ENCODE assay signal across 19 cellular contexts in genomic region chr18:25365242-25365641, GRCh38. TPM values are rescaled to one million over a fixed set of nuclear protein-coding genes. Genes with fewer than 3 reads are reported as not detected.
DNase-seq lines count a peak whose midpoint lies in the region; ATAC-seq lines count a peak whose summit lies in the region.
"Had no signal": no experiment of that assay in that cellular context is flagged by ENCODE, and none has a peak within 500 bp of the region (broad histone marks: within the 10 kb centered on the region; RNA-seq: fewer than 3 reads in every experiment).

No MANE protein-coding gene starts in this region.

- ATAC-seq in HG03469 (IDR thresholded peaks at IDR 0.05; ENCODE audit: unreplicated experiment) = no peak
- ATAC-seq in HG02610 (IDR thresholded peaks at IDR 0.05; ENCODE audit: unreplicated experiment) = no peak

- in situ Hi-C loops in G401 (cut with HindIII; ENCODE audit: low sequenced_read_pairs) = no loop called here

- peak; percentile 92 for DNase-seq in DMS 273 (lab: John Stamatoyannopoulos, UW; ENCODE audit: unreplicated experiment)
- DNase-seq in G401 (ENCODE audit: low spot score) = peak; percentile 85
- DNase-seq in NCI-H446 (lab: John Stamatoyannopoulos, UW) = peak; percentile 54 to 82
- peak; percentile 1 for DNase-seq in RPMI7951 (ENCODE audit: low read depth)
- no peak for DNase-seq in NCI-H146 treated with DMSO at 0.1 percent for 48 hours (lab: John Stamatoyannopoulos, UW; ENCODE audit: unreplicated experiment)
- no peak for DNase-seq in H4 (ENCODE audit: low spot score)
- DNase-seq: BE2C, DMS79, H7, HFFc6, KBM-7, NCI-H1105, NCI-H146, NCI-H2081 treated with DMSO at 0.1 percent for 48 hours, NCI-H510A treated with DMSO at 0.1 percent for 48 hours, T-helper 1 cell had no signal

RNA-seq across cellular contexts. Expression of gene ZNF521, which starts 13.3 kb away (rescaled TPM):
- total RNA-seq in G401 (2014; rRNA removed; shearing (Covaris generic)) = 29.4 and 87.6 TPM in 2 replicates
- total RNA-seq in RPMI7951 (2014; rRNA removed; shearing (Covaris generic)) = 7.6 and 10.9 TPM in 2 replicates
- total RNA-seq in H4 (2014; rRNA removed; shearing (Covaris generic)) = 6.8 and 8.2 TPM in 2 replicates
- total RNA-seq: A673 had no signal

Comparison
In these comparisons a context has a peak if more than half of its experiments do, and no peak if none do; other contexts are left out.
1. DNase-seq: peak in DMS 273 (single experiment), G401 (single experiment), NCI-H446 (2 of 2) and RPMI7951 (single experiment); none in NCI-H146 treated with DMSO at 0.1 percent for 48 hours (single experiment) and H4 (single experiment).